ENCODE assay signal across 1 cellular context in genomic region chr21:42059721-42060120, GRCh38.
TF ChIP-seq lines count a peak whose summit lies in the region.

No MANE protein-coding gene starts in this region.

TF ChIP-seq in HepG2, 621 proteins besides CTCF, POLR2A, EP300 and RAD21:
- TF ChIP-seq ATF3 (CRISPR knock-in tag; IDR thresholded peaks at IDR 0.05) (no peak), ZNF343 (CRISPR knock-in tag; IDR thresholded peaks at IDR 0.05) (no peak), ZNF431 (CRISPR knock-in tag; IDR thresholded peaks at IDR 0.05; ENCODE audit: borderline replicate concordance, low read depth) (no peak), ZNF75D (CRISPR knock-in tag; IDR thresholded peaks at IDR 0.05; ENCODE audit: borderline replicate concordance) (no peak), SMYD3 (CRISPR knock-in tag; IDR thresholded peaks at IDR 0.05) (no peak), ISX (CRISPR knock-in tag; conservative IDR thresholded peaks at IDR 0.05) (no peak), ARNTL (CRISPR knock-in tag; IDR thresholded peaks at IDR 0.05) (no peak), SOX13 (IDR thresholded peaks at IDR 0.05) (no peak), SOX13 (CRISPR knock-in tag; conservative IDR thresholded peaks at IDR 0.05 in 1 of 2, IDR thresholded peaks at IDR 0.05 in 1 of 2) (no peak), ZNF136 (CRISPR knock-in tag; IDR thresholded peaks at IDR 0.05; ENCODE audit: low read depth) (no peak), MIER3 (CRISPR knock-in tag; IDR thresholded peaks at IDR 0.05; ENCODE audit: borderline replicate concordance) (no peak), LRRFIP1 (CRISPR knock-in tag; conservative IDR thresholded peaks at IDR 0.05) (no peak), KDM6A (CRISPR knock-in tag; IDR thresholded peaks at IDR 0.05; ENCODE audit: low read depth) (no peak), ZNF235 (CRISPR knock-in tag; IDR thresholded peaks at IDR 0.05; ENCODE audit: borderline replicate concordance) (no peak)
- TF ChIP-seq, protein P1, sequence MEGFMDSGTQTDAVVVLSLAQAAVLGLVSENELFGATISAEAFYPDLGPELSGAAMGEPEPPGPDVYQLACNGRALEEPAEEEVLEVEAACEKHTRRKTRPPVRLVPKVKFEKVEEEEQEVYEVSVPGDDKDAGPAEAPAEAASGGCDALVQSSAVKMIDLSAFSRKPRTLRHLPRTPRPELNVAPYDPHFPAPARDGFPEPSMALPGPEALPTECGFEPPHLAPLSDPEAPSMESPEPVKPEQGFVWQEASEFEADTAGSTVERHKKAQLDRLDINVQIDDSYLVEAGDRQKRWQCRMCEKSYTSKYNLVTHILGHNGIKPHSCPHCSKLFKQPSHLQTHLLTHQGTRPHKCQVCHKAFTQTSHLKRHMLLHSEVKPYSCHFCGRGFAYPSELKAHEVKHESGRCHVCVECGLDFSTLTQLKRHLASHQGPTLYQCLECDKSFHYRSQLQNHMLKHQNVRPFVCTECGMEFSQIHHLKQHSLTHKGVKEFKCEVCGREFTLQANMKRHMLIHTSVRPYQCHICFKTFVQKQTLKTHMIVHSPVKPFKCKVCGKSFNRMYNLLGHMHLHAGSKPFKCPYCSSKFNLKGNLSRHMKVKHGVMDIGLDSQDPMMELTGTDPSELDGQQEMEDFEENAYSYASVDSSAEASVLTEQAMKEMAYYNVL (CRISPR knock-in tag; IDR thresholded peaks at IDR 0.05; ENCODE audit: borderline replicate concordance), result no peak
- TF ChIP-seq, protein P2, sequence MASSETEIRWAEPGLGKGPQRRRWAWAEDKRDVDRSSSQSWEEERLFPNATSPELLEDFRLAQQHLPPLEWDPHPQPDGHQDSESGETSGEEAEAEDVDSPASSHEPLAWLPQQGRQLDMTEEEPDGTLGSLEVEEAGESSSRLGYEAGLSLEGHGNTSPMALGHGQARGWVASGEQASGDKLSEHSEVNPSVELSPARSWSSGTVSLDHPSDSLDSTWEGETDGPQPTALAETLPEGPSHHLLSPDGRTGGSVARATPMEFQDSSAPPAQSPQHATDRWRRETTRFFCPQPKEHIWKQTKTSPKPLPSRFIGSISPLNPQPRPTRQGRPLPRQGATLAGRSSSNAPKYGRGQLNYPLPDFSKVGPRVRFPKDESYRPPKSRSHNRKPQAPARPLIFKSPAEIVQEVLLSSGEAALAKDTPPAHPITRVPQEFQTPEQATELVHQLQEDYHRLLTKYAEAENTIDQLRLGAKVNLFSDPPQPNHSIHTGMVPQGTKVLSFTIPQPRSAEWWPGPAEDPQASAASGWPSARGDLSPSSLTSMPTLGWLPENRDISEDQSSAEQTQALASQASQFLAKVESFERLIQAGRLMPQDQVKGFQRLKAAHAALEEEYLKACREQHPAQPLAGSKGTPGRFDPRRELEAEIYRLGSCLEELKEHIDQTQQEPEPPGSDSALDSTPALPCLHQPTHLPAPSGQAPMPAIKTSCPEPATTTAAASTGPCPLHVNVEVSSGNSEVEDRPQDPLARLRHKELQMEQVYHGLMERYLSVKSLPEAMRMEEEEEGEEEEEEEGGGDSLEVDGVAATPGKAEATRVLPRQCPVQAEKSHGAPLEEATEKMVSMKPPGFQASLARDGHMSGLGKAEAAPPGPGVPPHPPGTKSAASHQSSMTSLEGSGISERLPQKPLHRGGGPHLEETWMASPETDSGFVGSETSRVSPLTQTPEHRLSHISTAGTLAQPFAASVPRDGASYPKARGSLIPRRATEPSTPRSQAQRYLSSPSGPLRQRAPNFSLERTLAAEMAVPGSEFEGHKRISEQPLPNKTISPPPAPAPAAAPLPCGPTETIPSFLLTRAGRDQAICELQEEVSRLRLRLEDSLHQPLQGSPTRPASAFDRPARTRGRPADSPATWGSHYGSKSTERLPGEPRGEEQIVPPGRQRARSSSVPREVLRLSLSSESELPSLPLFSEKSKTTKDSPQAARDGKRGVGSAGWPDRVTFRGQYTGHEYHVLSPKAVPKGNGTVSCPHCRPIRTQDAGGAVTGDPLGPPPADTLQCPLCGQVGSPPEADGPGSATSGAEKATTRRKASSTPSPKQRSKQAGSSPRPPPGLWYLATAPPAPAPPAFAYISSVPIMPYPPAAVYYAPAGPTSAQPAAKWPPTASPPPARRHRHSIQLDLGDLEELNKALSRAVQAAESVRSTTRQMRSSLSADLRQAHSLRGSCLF (CRISPR knock-in tag; IDR thresholded peaks at IDR 0.05; ENCODE audit: borderline replicate concordance), result no peak
